ENCODE assay signal across 14 cellular contexts in genomic region chr20:14401479-14402138, GRCh38.
DNase-seq lines count a peak whose midpoint lies in the region; ATAC-seq lines count a peak whose summit lies in the region.
"Had no signal": no experiment of that assay in that cellular context is flagged by ENCODE, and none has a peak within 500 bp of the region (broad histone marks: within the 10 kb centered on the region; RNA-seq: fewer than 3 reads in every experiment).

No MANE protein-coding gene starts in this region.

- no peaks in the 10 kb centered on the region for H3K36me3 ChIP-seq in SJCRH30

- 0 out of 2 replicates have a peak, but pooled peaks cover 2% of the 10 kb centered on the region for H3K9me3 ChIP-seq in SJCRH30 (replicated peaks)

- no peak overlapping the region for H3K27ac ChIP-seq in SJCRH30
- H3K27ac ChIP-seq: C4-2B had no signal

- no peaks in the 10 kb centered on the region for H3K27me3 ChIP-seq in SJCRH30

- peaks cover 28% of the 10 kb centered on the region for H3K4me1 ChIP-seq in SJCRH30

- H3K4me3 ChIP-seq in SJCRH30: no peak overlapping the region

- DNase-seq in NCI-H1092 treated with DMSO at 0.1 percent for 48 hours (lab: John Stamatoyannopoulos, UW): peak; percentile 87
- peak; percentile 92 for DNase-seq in NCI-H2171 treated with DMSO at 0.1 percent for 48 hours (lab: John Stamatoyannopoulos, UW)
- DNase-seq in SJCRH30: peak; percentile 38 to 68
- DNase-seq in retina: peak; percentile 26
- DNase-seq in MV-4-11 (lab: John Stamatoyannopoulos, UW): no peak
- DNase-seq: activated naive CD4-positive, alpha-beta T cell; dermis blood vessel endothelial cell; left cardiac atrium; NCI-H187 treated with DMSO at 0.1 percent for 48 hours; T-helper 1 cell had no signal

- ATAC-seq in HG02798 (IDR thresholded peaks at IDR 0.05; ENCODE audit: poor library complexity, unreplicated experiment) (no peak), GM21737 (IDR thresholded peaks at IDR 0.05; ENCODE audit: unreplicated experiment) (no peak)
- ATAC-seq: esophagus mucosa, left cardiac atrium had no signal
